27 cellular contexts compared by ENCODE assay signal in genomic region chr2:101147971-101148370, GRCh38. TPM values are rescaled to one million over a fixed set of nuclear protein-coding genes. Genes with fewer than 3 reads are reported as not detected.
A peak's percentile ranks its signal among the peaks of the same experiment; 100 is the strongest.
DNase-seq lines count a peak whose midpoint lies in the region; ATAC-seq and TF ChIP-seq lines count a peak whose summit lies in the region.
"Had no signal": no experiment of that assay in that cellular context is flagged by ENCODE, and none has a peak within 500 bp of the region (broad histone marks: within the 10 kb centered on the region; RNA-seq: fewer than 3 reads in every experiment).

No MANE protein-coding gene starts in this region.

- CTCF ChIA-PET in CD4-positive, alpha-beta T cell (lab: Charles Lee): no interaction called here

- peaks cover 36% of the 10 kb centered on the region for H3K27me3 Mint-ChIP-seq in CD4-positive, alpha-beta T cell
- H3K27me3 Mint-ChIP-seq in endothelial cell (ENCODE audit: unreplicated experiment) (peaks cover 4% of the 10 kb centered on the region), progenitor cell of endocrine pancreas (peaks cover 11% of the 10 kb centered on the region)

- no peak for TF ChIP-seq POLR2A in NB4 (IDR thresholded peaks at IDR 0.05; ENCODE audit: extremely low read depth, insufficient read length)

- H3K9me3 Mint-ChIP-seq in CD4-positive, alpha-beta T cell: no peaks in the 10 kb centered on the region
- H3K9me3 Mint-ChIP-seq in endothelial cell (ENCODE audit: unreplicated experiment) (no peaks in the 10 kb centered on the region), progenitor cell of endocrine pancreas (ENCODE audit: low read depth) (no peaks in the 10 kb centered on the region)
- H3K9me3 Mint-ChIP-seq: activated CD4-positive, alpha-beta T cell treated with anti-CD3 and anti-CD28 coated beads, Interleukin-2, amount 10 ng/mL, durations not matched to agents 24 days and 14 days; activated naive CD4-positive, alpha-beta T cell treated with anti-CD3 and anti-CD28 coated beads, Interleukin-2, amount 50 U/mL, for 72 hours; naive thymus-derived CD4-positive, alpha-beta T cell had no signal

- no peaks in the 10 kb centered on the region for H3K9me3 ChIP-seq in CD4-positive, alpha-beta T cell (ENCODE audit: control insufficient read depth, low read length)
- H3K9me3 ChIP-seq: tibial nerve had no signal

- intact Hi-C loops in CD4-positive, alpha-beta T cell (cut with DNase I, micrococcal nuclease): no loop called here

- H3K27me3 ChIP-seq in CD4-positive, alpha-beta T cell (ENCODE audit: control insufficient read depth, insufficient read depth, low read length): no peaks in the 10 kb centered on the region
- H3K27me3 ChIP-seq: tibial nerve had no signal

- H3K27ac ChIP-seq in CD4-positive, alpha-beta T cell (ENCODE audit: low read depth, low read length): no peak overlapping the region
- H3K27ac ChIP-seq: C4-2B, tibial nerve, VCaP had no signal

- H3K4me1 Mint-ChIP-seq in CD4-positive, alpha-beta T cell (ENCODE audit: low read depth): peaks cover 34% of the 10 kb centered on the region
- H3K4me1 Mint-ChIP-seq in endothelial cell (ENCODE audit: unreplicated experiment) (peaks cover 59% of the 10 kb centered on the region), progenitor cell of endocrine pancreas (ENCODE audit: low read depth) (peaks cover 41% of the 10 kb centered on the region)

- H3K27ac Mint-ChIP-seq in CD4-positive, alpha-beta T cell: no peak overlapping the region
- no peak overlapping the region for H3K27ac Mint-ChIP-seq in endothelial cell (ENCODE audit: unreplicated experiment)
- no peak overlapping the region for H3K27ac Mint-ChIP-seq in progenitor cell of endocrine pancreas
- H3K27ac Mint-ChIP-seq: activated CD4-positive, alpha-beta T cell treated with anti-CD3 and anti-CD28 coated beads, Interleukin-2, amount 10 ng/mL, durations not matched to agents 24 days and 14 days; activated naive CD4-positive, alpha-beta T cell treated with anti-CD3 and anti-CD28 coated beads, Interleukin-2, amount 50 U/mL, for 72 hours had no signal

- POLR2A ChIA-PET in CD4-positive, alpha-beta T cell (lab: Charles Lee): no interaction called here

- DNase-seq in CD4-positive, alpha-beta T cell: no peak
- DNase-seq in NB4 (ENCODE audit: low read depth): no peak
- no peak for DNase-seq in endothelial cell (ENCODE audit: low spot score)
- DNase-seq in progenitor cell of endocrine pancreas (ENCODE audit: low spot score, unreplicated experiment): no peak
- no peak for DNase-seq in NCI-H748 treated with DMSO at 0.1 percent for 48 hours (lab: John Stamatoyannopoulos, UW)
- no peak for DNase-seq in superior temporal gyrus (ENCODE audit: extremely low spot score)
- no peak for DNase-seq in C1 segment of cervical spinal cord (lab: John Stamatoyannopoulos, UW)
- no peak for DNase-seq in stimulated activated naive CD8-positive, alpha-beta T cell treated with anti-CD3 and anti-CD28 coated beads, Interleukin-15, Interleukin-2, amounts not matched to agents 100 U/mL and 50 U/mL, for 24 hours
- DNase-seq: activated CD4-positive, alpha-beta T cell treated with anti-CD3 and anti-CD28 coated beads, Interleukin-2, amount 10 ng/mL, durations not matched to agents 24 days and 14 days; activated CD8-positive, alpha-beta memory T cell treated with anti-CD3 and anti-CD28 coated beads for 24 hours; activated effector memory CD4-positive, alpha-beta T cell treated with Interleukin-2 at 50 U/mL for 16 hours; glutamatergic neuron; islet precursor cell; Karpas-422; left ventricle myocardium superior; midbrain; naive thymus-derived CD4-positive, alpha-beta T cell; NCI-H146; NCI-H2107; NCI-H774; stimulated activated naive CD4-positive, alpha-beta T cell; T1000 had no signal

- H3K4me3 ChIP-seq in NB4 (ENCODE audit: low read depth, low read length): peak overlapping the region; percentile 81
- H3K4me3 ChIP-seq: smooth muscle cell, tibial nerve had no signal

- TF ChIP-seq CTCF in CD4-positive, alpha-beta T cell (IDR thresholded peaks at IDR 0.05): no peak
- no peak for TF ChIP-seq CTCF in NB4 (IDR thresholded peaks at IDR 0.05; ENCODE audit: low read depth, low read length)
- no peak for TF ChIP-seq CTCF in endothelial cell (IDR thresholded peaks at IDR 0.05; ENCODE audit: unreplicated experiment)
- no peak for TF ChIP-seq CTCF in progenitor cell of endocrine pancreas (IDR thresholded peaks at IDR 0.05; ENCODE audit: unreplicated experiment)

- H3K36me3 Mint-ChIP-seq in CD4-positive, alpha-beta T cell (ENCODE audit: low read depth): no peaks in the 10 kb centered on the region
- no peaks in the 10 kb centered on the region for H3K36me3 Mint-ChIP-seq in endothelial cell (ENCODE audit: low read depth, unreplicated experiment)
- no peaks in the 10 kb centered on the region for H3K36me3 Mint-ChIP-seq in progenitor cell of endocrine pancreas (ENCODE audit: insufficient read depth)
- H3K36me3 Mint-ChIP-seq: activated naive CD4-positive, alpha-beta T cell treated with anti-CD3 and anti-CD28 coated beads, Interleukin-2, amount 50 U/mL, for 72 hours; naive thymus-derived CD4-positive, alpha-beta T cell had no signal

- no peak for ATAC-seq in CD4-positive, alpha-beta T cell (ENCODE audit: poor library complexity)
- no peak for ATAC-seq in stimulated activated naive CD8-positive, alpha-beta T cell treated with anti-CD3 and anti-CD28 coated beads, Interleukin-15, Interleukin-2, amounts not matched to agents 100 U/mL and 50 U/mL, for 24 hours
- ATAC-seq: activated naive CD4-positive, alpha-beta T cell treated with anti-CD3 and anti-CD28 coated beads, Interleukin-2, amount 50 U/mL, for 72 hours; left ventricle myocardium superior; naive thymus-derived CD4-positive, alpha-beta T cell had no signal

- peak overlapping the region; percentile 80 for H3K4me3 Mint-ChIP-seq in CD4-positive, alpha-beta T cell
- H3K4me3 Mint-ChIP-seq in endothelial cell (ENCODE audit: unreplicated experiment) (peak overlapping the region; percentile 2), progenitor cell of endocrine pancreas (ENCODE audit: low read depth) (peak overlapping the region; percentile 76)
- H3K4me3 Mint-ChIP-seq: activated CD4-positive, alpha-beta T cell treated with anti-CD3 and anti-CD28 coated beads, Interleukin-2, amount 10 ng/mL, durations not matched to agents 24 days and 14 days had no signal

RNA-seq across cellular contexts. Expression of gene TBC1D8, which starts 3.2 kb away (rescaled TPM):
- total RNA-seq in CD4-positive, alpha-beta T cell: 1 to 10 TPM; 1.0 to 1.8 TPM
- total RNA-seq in endothelial cell (ENCODE audit: unreplicated experiment) (27.5 TPM), progenitor cell of endocrine pancreas (32.6 and 34.8 TPM in 2 replicates)

Comparison
In these comparisons a context has a peak if more than half of its experiments do, and no peak if none do; other contexts are left out.
1. H3K4me3 Mint-ChIP-seq: peak in every context shown above with its lines; median percentile 80 in CD4-positive, alpha-beta T cell; 76 in progenitor cell of endocrine pancreas; 2 in endothelial cell.
2. RNA of gene TBC1D8, which starts 3.2 kb away (total RNA-seq): 32.6 to 34.8 TPM in progenitor cell of endocrine pancreas and 27.5 TPM in endothelial cell (single experiment); 1.0 to 1.8 TPM in CD4-positive, alpha-beta T cell; every median in the first group is over 10 times any median in the second.